9 cellular contexts compared by ENCODE assay signal in genomic region chr2:238139141-238139840, GRCh38. TPM values are rescaled to one million over a fixed set of nuclear protein-coding genes. Genes with fewer than 3 reads are reported as not detected.
DNase-seq lines count a peak whose midpoint lies in the region; ATAC-seq, FAIRE-seq and TF ChIP-seq lines count a peak whose summit lies in the region.
"Had no signal": no experiment of that assay in that cellular context is flagged by ENCODE, and none has a peak within 500 bp of the region (broad histone marks: within the 10 kb centered on the region; RNA-seq: fewer than 3 reads in every experiment).

No MANE protein-coding gene starts in this region.

- WGBS in pancreas, 2 donors: 47 to 54% methylated on average over 43 to 47 of the region's 47 CpGs

- H3K9me3 ChIP-seq in NT2/D1 (ENCODE audit: insufficient read depth, low read length) (no peaks in the 10 kb centered on the region), colonic mucosa (no peaks in the 10 kb centered on the region), pancreas (no peaks in the 10 kb centered on the region)

- DNase-seq in COLO668 (lab: John Stamatoyannopoulos, UW; ENCODE audit: unreplicated experiment) (peak; percentile 45), NT2/D1 (ENCODE audit: low read depth, low spot score) (no peak), colonic mucosa (no peak), pancreas (peak in 3 of 6 donors; percentile 21 to 80 (median 67)), RCC 7860 (ENCODE audit: low spot score) (no peak), EL (no peak)

- H3K4me1 ChIP-seq in NT2/D1 (ENCODE audit: insufficient read depth, insufficient read length) (peaks cover 19% of the 10 kb centered on the region), colonic mucosa (peaks cover 7% of the 10 kb centered on the region), pancreas (no peaks in the 10 kb centered on the region)

- intact Hi-C loops in colonic mucosa (cut with DNase I): no loop called here
- intact Hi-C loops in pancreas (cut with DNase I): no loop called here

- no peak overlapping the region for H3K27ac ChIP-seq in colonic mucosa
- no peak overlapping the region for H3K27ac ChIP-seq in pancreas
- H3K27ac ChIP-seq: SK-N-MC had no signal

- ATAC-seq in pancreas: peak in 2 of 4 donors; percentile 45 to 68
- ATAC-seq in GM21737 (IDR thresholded peaks at IDR 0.05; ENCODE audit: unreplicated experiment): no peak
- no peak for ATAC-seq in HG02852 (IDR thresholded peaks at IDR 0.05; ENCODE audit: unreplicated experiment)

- H3K9ac ChIP-seq in NT2/D1 (ENCODE audit: insufficient read length, low read depth) (peak overlapping the region; percentile 22), colonic mucosa (ENCODE audit: low read depth in 2 of 2, low read length in 2 of 2) (no peak overlapping the region)

- no peak for FAIRE-seq in pancreas (lab: Jason Lieb, UNC)
- no peak for FAIRE-seq in RCC 7860 (lab: Jason Lieb, UNC)

- peaks cover 19% of the 10 kb centered on the region for H3K36me3 ChIP-seq in NT2/D1 (ENCODE audit: insufficient read depth, insufficient read length, low read length)
- no peaks in the 10 kb centered on the region for H3K36me3 ChIP-seq in colonic mucosa
- no peaks in the 10 kb centered on the region for H3K36me3 ChIP-seq in pancreas

- H3K4me3 ChIP-seq in NT2/D1 (ENCODE audit: insufficient read length, low read depth) (no peak overlapping the region), colonic mucosa (no peak overlapping the region), pancreas (no peak overlapping the region)
- H3K4me3 ChIP-seq: SK-N-MC had no signal

- TF ChIP-seq CTCF in colonic mucosa (IDR thresholded peaks at IDR 0.05) (peak; percentile 63), pancreas (IDR thresholded peaks at IDR 0.05) (peak; percentile 50 to 69 (median 54))

- H3K27me3 ChIP-seq in NT2/D1 (ENCODE audit: insufficient read depth, insufficient read length) (no peaks in the 10 kb centered on the region), colonic mucosa (no peaks in the 10 kb centered on the region), pancreas (no peaks in the 10 kb centered on the region)

RNA-seq across cellular contexts. Expression of gene KLHL30, which starts 0.8 kb away (rescaled TPM):
- total RNA-seq in colonic mucosa: under 1 TPM; 0.07 to 0.13 TPM
- under 1 TPM in 4 of 6 donors, not detected in 2; 0.03 to 0.14 (median 0.11) TPM for total RNA-seq in pancreas
- polyA plus RNA-seq in pancreas: under 1 TPM; 0.08 to 0.12 TPM

RNA-seq across cellular contexts. Expression of gene ERFE, which starts 19.5 kb away (rescaled TPM):
- total RNA-seq in colonic mucosa: under 1 TPM in 1 of 2 donors, not detected in 1; 0.50 TPM
- total RNA-seq in pancreas: under 1 TPM in 4 of 6 donors, not detected in 2; 0.14 to 0.88 (median 0.54) TPM
- 1 to 10 TPM in 1 of 2 donors, under 1 TPM in 1; 0.61 to 4.9 TPM for polyA plus RNA-seq in pancreas

RNA-seq across cellular contexts. Expression of gene ESPNL, which starts 39.2 kb away (rescaled TPM):
- total RNA-seq in colonic mucosa (under 1 TPM; 0.08 to 0.12 TPM), pancreas (under 1 TPM in 5 of 6 donors, not detected in 1; 0.05 to 0.72 (median 0.12) TPM)
- under 1 TPM; 0.38 to 0.42 TPM for polyA plus RNA-seq in pancreas
